In genomic region chr7:103344453-103345149, GRCh38 we compare ENCODE assay signal across 8 cellular contexts. TPM values are rescaled to one million over a fixed set of nuclear protein-coding genes. Genes with fewer than 3 reads are reported as not detected.
DNase-seq lines count a peak whose midpoint lies in the region; ATAC-seq, FAIRE-seq and TF ChIP-seq lines count a peak whose summit lies in the region.

A gene with protein sequence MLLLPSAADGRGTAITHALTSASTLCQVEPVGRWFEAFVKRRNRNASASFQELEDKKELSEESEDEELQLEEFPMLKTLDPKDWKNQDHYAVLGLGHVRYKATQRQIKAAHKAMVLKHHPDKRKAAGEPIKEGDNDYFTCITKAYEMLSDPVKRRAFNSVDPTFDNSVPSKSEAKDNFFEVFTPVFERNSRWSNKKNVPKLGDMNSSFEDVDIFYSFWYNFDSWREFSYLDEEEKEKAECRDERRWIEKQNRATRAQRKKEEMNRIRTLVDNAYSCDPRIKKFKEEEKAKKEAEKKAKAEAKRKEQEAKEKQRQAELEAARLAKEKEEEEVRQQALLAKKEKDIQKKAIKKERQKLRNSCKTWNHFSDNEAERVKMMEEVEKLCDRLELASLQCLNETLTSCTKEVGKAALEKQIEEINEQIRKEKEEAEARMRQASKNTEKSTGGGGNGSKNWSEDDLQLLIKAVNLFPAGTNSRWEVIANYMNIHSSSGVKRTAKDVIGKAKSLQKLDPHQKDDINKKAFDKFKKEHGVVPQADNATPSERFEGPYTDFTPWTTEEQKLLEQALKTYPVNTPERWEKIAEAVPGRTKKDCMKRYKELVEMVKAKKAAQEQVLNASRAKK (minus strand): TSS chr7:103344767. CDS start chr7:103344622, 145 bp downstream.

- H3K9me3 ChIP-seq in astrocyte (ENCODE audit: insufficient read depth, low read depth, low read length) (no peaks in the 10 kb centered on the region), hepatocyte (ENCODE audit: low read depth) (no peaks in the 10 kb centered on the region), aorta (ENCODE audit: control insufficient read depth, low read length) (no peaks in the 10 kb centered on the region)

- peak within 1 kb of the TSS; percentile 91 for H3K27ac Mint-ChIP-seq in astrocyte (ENCODE audit: unreplicated experiment)

- H3K9me3 Mint-ChIP-seq in astrocyte (ENCODE audit: unreplicated experiment) = no peaks in the 10 kb centered on the region

- peak within 1 kb of the TSS; percentile 91 for H3K9ac ChIP-seq in astrocyte (ENCODE audit: low read length)

- H3K4me2 ChIP-seq in astrocyte (ENCODE audit: low read length) = peak within 1 kb of the TSS; percentile 93
- peak within 1 kb of the TSS; percentile 78 for H3K4me2 ChIP-seq in hepatocyte

- peaks cover 15% of the 10 kb centered on the region for H3K36me3 ChIP-seq in astrocyte (ENCODE audit: insufficient read depth, low read length)
- no peaks in the 10 kb centered on the region for H3K36me3 ChIP-seq in hepatocyte (replicated peaks; ENCODE audit: insufficient read depth, low read depth)
- no peaks in the 10 kb centered on the region for H3K36me3 ChIP-seq in aorta (ENCODE audit: control insufficient read depth in 1 of 2, insufficient read depth in 2 of 2, low read length in 1 of 2)

- H3K4me1 Mint-ChIP-seq in astrocyte (ENCODE audit: low read depth, unreplicated experiment) = peaks cover 17% of the 10 kb centered on the region

- DNase-seq in GM18507 (ENCODE audit: extremely low spot score, insufficient read length, low read depth) (peak; percentile 75), NCI-H1930 (lab: John Stamatoyannopoulos, UW) (peak; percentile 93 to 94), T-helper 22 cell (ENCODE audit: low read depth) (peak; percentile 79), astrocyte (ENCODE audit: low read depth) (peak; percentile 89), hepatocyte (ENCODE audit: low spot score) (peak; percentile 93), renal cortical epithelial cell (ENCODE audit: low read depth) (peak; percentile 84), aorta (peak; percentile 92 to 93)

- H2AFZ ChIP-seq in astrocyte (ENCODE audit: low read depth, low read length) (peak within 1 kb of the TSS; percentile 90), hepatocyte (peak within 1 kb of the TSS; percentile 97)

- H3K4me3 ChIP-seq in astrocyte (ENCODE audit: insufficient read depth, low read depth, low read length) = peak within 1 kb of the TSS; percentile 82
- peak within 1 kb of the TSS; percentile 78 for H3K4me3 ChIP-seq in hepatocyte
- H3K4me3 ChIP-seq in aorta (ENCODE audit: low read length in 2 of 2) = peak within 1 kb of the TSS; percentile 75 to 76

- 13% methylated on average over 43 of the region's 43 CpGs for WGBS in hepatocyte (ENCODE audit: low lambda C conversion rate, missing lambda C conversion rate)
- 7% methylated on average over 43 of the region's 43 CpGs for WGBS in aorta, 2 donors

- H3K4me1 ChIP-seq in astrocyte (ENCODE audit: insufficient read depth, low read length) (peaks cover 7% of the 10 kb centered on the region), hepatocyte (ENCODE audit: insufficient read depth) (peaks cover 22% of the 10 kb centered on the region), aorta (ENCODE audit: control insufficient read depth in 1 of 2, insufficient read depth in 2 of 2, low read length in 2 of 2) (peaks cover 0 to 7% of the 10 kb centered on the region in 2 donors)

- peaks cover 31% of the 10 kb centered on the region for H4K20me1 ChIP-seq in astrocyte (ENCODE audit: insufficient read depth, low read length)
- H4K20me1 ChIP-seq in hepatocyte (ENCODE audit: insufficient read depth, poor library complexity, severe bottlenecking) = peaks cover 12% of the 10 kb centered on the region

- intact Hi-C loops in aorta (cut with DNase I) = loop anchor here in 1 of 2 donors (5.0 kb wide), 1 partner anchor 47 kb away; the partner anchor contains the start of gene PMPCB

- H3K27me3 ChIP-seq in astrocyte (ENCODE audit: insufficient read depth, low read length) = no peaks in the 10 kb centered on the region
- H3K27me3 ChIP-seq in hepatocyte = no peaks in the 10 kb centered on the region
- no peaks in the 10 kb centered on the region for H3K27me3 ChIP-seq in aorta (ENCODE audit: control insufficient read depth in 1 of 2, insufficient read depth in 2 of 2, low read length in 1 of 2)

- TF ChIP-seq CTCF in astrocyte (IDR thresholded peaks at IDR 0.05; ENCODE audit: insufficient read depth, low read depth, low read length) (no peak), hepatocyte (IDR thresholded peaks at IDR 0.05; ENCODE audit: poor library complexity) (no peak)

- peak; percentile 76 for ATAC-seq in HG02973 (IDR thresholded peaks at IDR 0.05; ENCODE audit: unreplicated experiment)
- ATAC-seq in aorta (ENCODE audit: low FRiP score) = peak; percentile 94

- H3K4me3 Mint-ChIP-seq in astrocyte (ENCODE audit: unreplicated experiment) = peak within 1 kb of the TSS; percentile 89

- FAIRE-seq in GM18507 (lab: Jason Lieb, UNC) (peak; percentile 90), astrocyte (lab: Jason Lieb, UNC) (no peak)

- H3K79me2 ChIP-seq in astrocyte (ENCODE audit: insufficient read depth, low read length) (peaks cover 80% of the 10 kb centered on the region), hepatocyte (peaks cover 68% of the 10 kb centered on the region)

- H3K27ac ChIP-seq in astrocyte (ENCODE audit: low read depth, low read length) (peak within 1 kb of the TSS; percentile 86), hepatocyte (peak within 1 kb of the TSS; percentile 95), aorta (ENCODE audit: low read depth in 1 of 2, low read length in 2 of 2) (peak within 1 kb of the TSS; percentile 23 to 48)

- H3K36me3 Mint-ChIP-seq in astrocyte (ENCODE audit: low read depth, unreplicated experiment) = peaks cover 8% of the 10 kb centered on the region

- H3K27me3 Mint-ChIP-seq in astrocyte (ENCODE audit: low read depth, unreplicated experiment) = no peaks in the 10 kb centered on the region

- no peaks in the 10 kb centered on the region for H3K9me2 ChIP-seq in hepatocyte (replicated peaks; ENCODE audit: insufficient read depth)

RNA-seq across cellular contexts. Expression of the gene that starts here (rescaled TPM):
- total RNA-seq in astrocyte = 33.9 and 40.0 TPM in 2 replicates
- 22.8 and 24.8 TPM in 2 replicates for total RNA-seq in hepatocyte
- 33.7 and 38.2 TPM in 2 replicates for polyA plus RNA-seq in hepatocyte
- 18.6 and 25.4 TPM in 2 replicates for total RNA-seq in renal cortical epithelial cell
- total RNA-seq in aorta = 10 to 100 TPM; 23.5 to 25.2 TPM
- 10 to 100 TPM; 16.2 to 25.0 TPM for polyA plus RNA-seq in aorta

Comparison
In these comparisons a context has a peak if more than half of its experiments do, and no peak if none do; other contexts are left out.
1. Peak in every context shown above with its lines: DNase-seq, ATAC-seq, H3K4me3 ChIP-seq and H3K27ac ChIP-seq.
2. H3K27ac ChIP-seq: peak in every context shown above with its lines; median percentile 95 in hepatocyte; 86 in astrocyte; 36 in aorta.